In the genomic region with DNA sequence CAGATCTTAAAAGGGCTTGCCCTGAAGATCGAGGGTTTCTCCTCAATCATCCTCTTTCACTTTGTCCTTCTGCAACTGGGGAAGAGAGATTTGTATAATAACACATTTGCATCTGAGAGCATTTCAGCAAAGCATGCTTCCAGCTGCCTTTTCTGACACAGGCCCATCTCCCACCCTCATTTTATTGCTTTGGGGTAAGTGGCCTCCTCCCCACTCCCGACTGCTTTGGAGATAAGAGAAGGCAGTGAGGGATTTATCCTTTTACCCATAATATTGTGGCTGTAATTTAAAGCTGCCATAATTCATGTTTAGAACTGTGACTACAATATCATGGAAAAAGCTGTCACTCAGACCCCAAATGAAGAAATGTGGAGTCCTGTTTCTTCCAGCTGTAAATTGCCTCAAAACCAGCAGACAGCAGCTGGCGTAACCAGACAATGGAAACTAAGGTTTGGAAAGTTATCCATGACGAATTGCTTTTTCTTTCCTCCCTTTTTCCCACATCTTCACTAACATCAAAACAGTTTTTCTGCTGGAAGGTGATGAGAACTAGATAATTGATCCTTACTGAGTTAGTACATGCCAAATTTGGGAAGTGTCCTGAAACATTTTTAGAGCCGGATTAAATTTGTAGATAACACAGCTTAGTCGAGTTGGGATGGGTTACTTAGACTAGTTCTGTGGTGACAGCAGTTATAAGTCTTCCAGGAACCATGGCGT, we compare ENCODE assay signal across 12 cellular contexts.
DNase-seq lines count a peak whose midpoint lies in the region; ATAC-seq, FAIRE-seq and TF ChIP-seq lines count a peak whose summit lies in the region.
"Had no signal": no experiment of that assay in that cellular context is flagged by ENCODE, and none has a peak within 500 bp of the region (broad histone marks: within the 10 kb centered on the region; RNA-seq: fewer than 3 reads in every experiment).

No MANE protein-coding gene starts in this region.

- peak; percentile 78 for ATAC-seq in GM19395 (IDR thresholded peaks at IDR 0.05; ENCODE audit: unreplicated experiment)
- ATAC-seq in HG02852 (IDR thresholded peaks at IDR 0.05; ENCODE audit: unreplicated experiment), result peak; percentile 67
- ATAC-seq in heart right ventricle, result no peak
- no peak for ATAC-seq in heart left ventricle

- no peaks in the 10 kb centered on the region for H3K27me3 ChIP-seq in AG04450 (ENCODE audit: control insufficient read depth, insufficient read depth, low read length)
- no peaks in the 10 kb centered on the region for H3K27me3 ChIP-seq in astrocyte (ENCODE audit: insufficient read depth, low read length)
- no peaks in the 10 kb centered on the region for H3K27me3 ChIP-seq in heart right ventricle
- H3K27me3 ChIP-seq in heart left ventricle, result no peaks in the 10 kb centered on the region
- H3K27me3 ChIP-seq: adrenal gland, tibial nerve had no signal

- peaks cover 36% of the 10 kb centered on the region for H3K4me1 ChIP-seq in astrocyte (ENCODE audit: insufficient read depth, low read length)
- H3K4me1 ChIP-seq in heart right ventricle, result peaks cover 0 to 32% (median 14%) of the 10 kb centered on the region in 9 donors
- H3K4me1 ChIP-seq in heart left ventricle, result peaks cover 0 to 25% (median 10%) of the 10 kb centered on the region in 12 donors
- H3K4me1 ChIP-seq: adrenal gland had no signal

- intact Hi-C loops in heart right ventricle (cut with DNase I), result loop anchor here in 1 of 10 donors (5.0 kb wide), 1 partner anchor 103 kb away; the partner anchor contains the start of gene PFN2
- intact Hi-C loops in heart left ventricle (cut with DNase I), result loop anchor here in 1 of 10 donors (10.0 kb wide), 1 partner anchor 100 kb away; the partner anchor contains the start of gene PFN2

- no peak for TF ChIP-seq POLR2A in heart left ventricle (IDR thresholded peaks at IDR 0.05)

- H3K4me3 ChIP-seq in AG04450 (ENCODE audit: low read depth, low read length), result peak overlapping the region; percentile 31; the same call in 1 of the 2 replicates
- no peak overlapping the region for H3K4me3 ChIP-seq in astrocyte (ENCODE audit: insufficient read depth, low read depth, low read length)
- H3K4me3 ChIP-seq in heart right ventricle, result no peak overlapping the region
- peak overlapping the region in 1 of 12 donors; percentile 3 for H3K4me3 ChIP-seq in heart left ventricle
- H3K4me3 ChIP-seq: adrenal gland, tibial nerve had no signal

- H3K79me2 ChIP-seq in astrocyte (ENCODE audit: insufficient read depth, low read length), result no peaks in the 10 kb centered on the region

- WGBS in heart right ventricle, 2 donors, result 64 to 69% methylated on average over 7 of the region's 7 CpGs
- 62 to 77% (median 70%) methylated on average over 7 of the region's 7 CpGs for WGBS in heart left ventricle, 4 donors

- DNase-seq in AG04450 (ENCODE audit: low read depth, low spot score) (no peak), astrocyte (ENCODE audit: low read depth) (no peak), heart right ventricle (no peak), GM20000 (ENCODE audit: low spot score) (no peak), heart left ventricle (no peak)
- no peak for DNase-seq in activated CD4-positive, CD25-positive, alpha-beta regulatory T cell treated with anti-CD3 and anti-CD28 coated beads, Interleukin-2, amount 50 U/mL, for 72 hours
- DNase-seq: adrenal gland, NCI-H510A had no signal

- peak overlapping the region; percentile 25 for H3K4me2 ChIP-seq in astrocyte (ENCODE audit: low read length)

- no peaks in the 10 kb centered on the region for H3K36me3 Mint-ChIP-seq in astrocyte (ENCODE audit: low read depth, unreplicated experiment)

- H3K36me3 ChIP-seq in astrocyte (ENCODE audit: insufficient read depth, low read length) (no peaks in the 10 kb centered on the region), heart right ventricle (no peaks in the 10 kb centered on the region), heart left ventricle (no peaks in the 10 kb centered on the region)
- H3K36me3 ChIP-seq: adrenal gland, tibial nerve had no signal

- H3K9me3 Mint-ChIP-seq in astrocyte (ENCODE audit: unreplicated experiment), result peaks cover 4% of the 10 kb centered on the region

- no peak overlapping the region for H3K4me3 Mint-ChIP-seq in astrocyte (ENCODE audit: unreplicated experiment)

- no peaks in the 10 kb centered on the region for H4K20me1 ChIP-seq in astrocyte (ENCODE audit: insufficient read depth, low read length)

- no peak for FAIRE-seq in astrocyte (lab: Jason Lieb, UNC)
- FAIRE-seq: G401.6 had no signal

- no peak overlapping the region for H2AFZ ChIP-seq in astrocyte (ENCODE audit: low read depth, low read length)

- no peak for TF ChIP-seq CTCF in AG04450 (IDR thresholded peaks at IDR 0.05; ENCODE audit: low read depth, low read length)
- TF ChIP-seq CTCF in astrocyte (IDR thresholded peaks at IDR 0.05; ENCODE audit: insufficient read depth, low read depth, low read length), result no peak
- TF ChIP-seq CTCF in heart right ventricle (IDR thresholded peaks at IDR 0.05), result no peak
- no peak for TF ChIP-seq CTCF in GM20000 (IDR thresholded peaks at IDR 0.05; ENCODE audit: extremely low read depth, missing control alignments)
- TF ChIP-seq CTCF in heart left ventricle (IDR thresholded peaks at IDR 0.05), result no peak

- no peak overlapping the region for H3K9ac ChIP-seq in astrocyte (ENCODE audit: low read length)

- no peaks in the 10 kb centered on the region for H3K27me3 Mint-ChIP-seq in astrocyte (ENCODE audit: low read depth, unreplicated experiment)

- POLR2A ChIA-PET in AG04450 (lab: Yijun Ruan, JAX), result no interaction called here

- no peak overlapping the region for H3K27ac Mint-ChIP-seq in astrocyte (ENCODE audit: unreplicated experiment)

- H3K9me3 ChIP-seq in AG04450 (ENCODE audit: control insufficient read depth, insufficient read depth, low read length) (peaks cover 5% of the 10 kb centered on the region; the same call in 1 of the 2 replicates), astrocyte (ENCODE audit: insufficient read depth, low read depth, low read length) (peaks cover 3% of the 10 kb centered on the region), heart right ventricle (peaks cover 0 to 16% (median 4%) of the 10 kb centered on the region in 11 donors), heart left ventricle (peaks cover 0 to 17% (median 0%) of the 10 kb centered on the region in 12 donors)
- H3K9me3 ChIP-seq: adrenal gland had no signal

- CTCF ChIA-PET in AG04450 (lab: Charles Lee), result interaction anchor here (0.5 to 1.9 kb wide), 4 partner anchors 13 to 252 kb away, joined by 3 to 5 read pairs (median 3); no protein-coding TSS in a partner anchor

- peaks cover 36% of the 10 kb centered on the region for H3K4me1 Mint-ChIP-seq in astrocyte (ENCODE audit: low read depth, unreplicated experiment)

- H3K27ac ChIP-seq in AG04450 (ENCODE audit: low read depth, low read length) (no peak overlapping the region), astrocyte (ENCODE audit: low read depth, low read length) (no peak overlapping the region), heart right ventricle (no peak overlapping the region), heart left ventricle (no peak overlapping the region)
- H3K27ac ChIP-seq: adrenal gland, tibial nerve had no signal

Comparison
In these comparisons a context has a peak if more than half of its experiments do, and no peak if none do; other contexts are left out.
1. ATAC-seq: peak in GM19395 (single experiment) and HG02852 (single experiment); none in heart right ventricle (0 of 8) and heart left ventricle (0 of 4).